Comparison of ENCODE assay signal across 11 cellular contexts in genomic region chr10:119291223-119291900, GRCh38.
DNase-seq lines count a peak whose midpoint lies in the region; ATAC-seq and TF ChIP-seq lines count a peak whose summit lies in the region.
"Had no signal": no experiment of that assay in that cellular context is flagged by ENCODE, and none has a peak within 500 bp of the region (broad histone marks: within the 10 kb centered on the region; RNA-seq: fewer than 3 reads in every experiment).

No MANE protein-coding gene starts in this region.

- H3K9me3 Mint-ChIP-seq in CD8-positive, alpha-beta memory T cell, result no peaks in the 10 kb centered on the region
- H3K9me3 Mint-ChIP-seq in activated T-helper 2 cell treated with anti-CD3 and anti-CD28 coated beads, Interferon-gamma antibody, Interleukin-2, Interleukin-4, amounts not matched to agents 10 μg/mL and 5 μg/mL and 100 μg/mL, durations not matched to agents 14 hours and 24 hours and 36 hours, result peaks cover 8% of the 10 kb centered on the region
- H3K9me3 Mint-ChIP-seq in natural killer cell, result no peaks in the 10 kb centered on the region

- H3F3A ChIP-seq in SK-N-SH (replicated peaks; ENCODE audit: insufficient read depth), result no peaks in the 10 kb centered on the region

- POLR2A ChIA-PET in SK-N-SH (lab: Yijun Ruan, JAX), result no interaction called here
- POLR2A ChIA-PET in CD8-positive, alpha-beta memory T cell (lab: Charles Lee), result no interaction called here

- intact Hi-C loops in activated T-helper 2 cell treated with anti-CD3 and anti-CD28 coated beads, Interferon-gamma antibody, Interleukin-2, Interleukin-4, amounts not matched to agents 10 μg/mL and 5 μg/mL and 100 μg/mL, durations not matched to agents 14 hours and 24 hours and 36 hours (cut with micrococcal nuclease), result no loop called here
- intact Hi-C loops in natural killer cell (cut with micrococcal nuclease), result no loop called here

- no peaks in the 10 kb centered on the region for H3K79me2 ChIP-seq in SK-N-SH (ENCODE audit: insufficient read depth)

- no peak overlapping the region for H3K4me2 ChIP-seq in SK-N-SH
- H3K4me2 ChIP-seq: KMS-11 had no signal

- no peaks in the 10 kb centered on the region for H3K27me3 ChIP-seq in SK-N-SH (ENCODE audit: insufficient read depth)
- no peaks in the 10 kb centered on the region for H3K27me3 ChIP-seq in CD8-positive, alpha-beta memory T cell (ENCODE audit: insufficient read depth, low read length, poor library complexity, severe bottlenecking)

- peaks cover 5 to 30% of the 10 kb centered on the region in 2 experiments; a peak in 2 of 4 replicates for H3K4me1 ChIP-seq in SK-N-SH (ENCODE audit: control insufficient read depth in 1 of 2, insufficient read depth in 2 of 2, low read depth in 1 of 2, low read length in 1 of 2)
- H3K4me1 ChIP-seq in CD8-positive, alpha-beta memory T cell (ENCODE audit: insufficient read depth, low read length), result peaks cover 77% of the 10 kb centered on the region

- H3K4me3 Mint-ChIP-seq in CD8-positive, alpha-beta memory T cell, result peak overlapping the region in 1 of 7 donors; percentile 41
- no peak overlapping the region for H3K4me3 Mint-ChIP-seq in activated T-helper 2 cell treated with anti-CD3 and anti-CD28 coated beads, Interferon-gamma antibody, Interleukin-2, Interleukin-4, amounts not matched to agents 10 μg/mL and 5 μg/mL and 100 μg/mL, durations not matched to agents 14 hours and 24 hours and 36 hours (ENCODE audit: low read depth)
- no peak overlapping the region for H3K4me3 Mint-ChIP-seq in natural killer cell

- H3K27ac Mint-ChIP-seq in CD8-positive, alpha-beta memory T cell, result peak overlapping the region in 6 of 8 donors; percentile 5 to 89 (median 46)
- peak overlapping the region; percentile 44 for H3K27ac Mint-ChIP-seq in activated T-helper 2 cell treated with anti-CD3 and anti-CD28 coated beads, Interferon-gamma antibody, Interleukin-2, Interleukin-4, amounts not matched to agents 10 μg/mL and 5 μg/mL and 100 μg/mL, durations not matched to agents 14 hours and 24 hours and 36 hours
- peak overlapping the region; percentile 52 to 94 for H3K27ac Mint-ChIP-seq in natural killer cell

- H3K4me1 Mint-ChIP-seq in CD8-positive, alpha-beta memory T cell, result peaks cover 45 to 67% (median 58%) of the 10 kb centered on the region in 3 donors
- peaks cover 55% of the 10 kb centered on the region for H3K4me1 Mint-ChIP-seq in activated T-helper 2 cell treated with anti-CD3 and anti-CD28 coated beads, Interferon-gamma antibody, Interleukin-2, Interleukin-4, amounts not matched to agents 10 μg/mL and 5 μg/mL and 100 μg/mL, durations not matched to agents 14 hours and 24 hours and 36 hours (ENCODE audit: low read depth)
- peaks cover 44 to 59% of the 10 kb centered on the region in 2 donors for H3K4me1 Mint-ChIP-seq in natural killer cell

- no peaks in the 10 kb centered on the region for H3K9me3 ChIP-seq in SK-N-SH
- no peaks in the 10 kb centered on the region for H3K9me3 ChIP-seq in CD8-positive, alpha-beta memory T cell (ENCODE audit: low read length)

- ATAC-seq in SK-N-SH treated with all-trans-retinoic acid at 6 μM for 48 hours (peak; percentile 44), natural killer cell (no peak), GM21360 (IDR thresholded peaks at IDR 0.05; ENCODE audit: unreplicated experiment) (no peak)

- H3K36me3 ChIP-seq in SK-N-SH (replicated peaks in 1 of 2; ENCODE audit: control insufficient read depth in 1 of 2, insufficient read depth in 2 of 2, low read length in 1 of 2), result no peaks in the 10 kb centered on the region
- H3K36me3 ChIP-seq in CD8-positive, alpha-beta memory T cell (ENCODE audit: insufficient read depth, low read length), result no peaks in the 10 kb centered on the region

- WGBS in SK-N-SH (ENCODE audit: low lambda C conversion rate), result 70% methylated on average over 6 of the region's 6 CpGs

- no peak overlapping the region for H2AFZ ChIP-seq in SK-N-SH (ENCODE audit: low read depth)

- CTCF ChIA-PET in SK-N-SH (lab: Yijun Ruan, JAX), result interaction anchor here (1.4 kb wide), 1 partner anchor 82 kb away, joined by 3 read pairs; no protein-coding TSS in a partner anchor
- CTCF ChIA-PET in CD8-positive, alpha-beta memory T cell (lab: Charles Lee), result no interaction called here

- H3K9ac ChIP-seq in SK-N-SH, result no peak overlapping the region
- H3K9ac ChIP-seq: KMS-11 had no signal

- TF ChIP-seq EP300 in SK-N-SH (IDR thresholded peaks at IDR 0.05; ENCODE audit: borderline replicate concordance in 1 of 2, low read depth in 1 of 2, low read length in 1 of 2), result no peak

- H4K20me1 ChIP-seq in SK-N-SH (ENCODE audit: insufficient read depth), result no peaks in the 10 kb centered on the region

- H3K27me3 Mint-ChIP-seq in CD8-positive, alpha-beta memory T cell, result no peaks in the 10 kb centered on the region
- no peaks in the 10 kb centered on the region for H3K27me3 Mint-ChIP-seq in activated T-helper 2 cell treated with anti-CD3 and anti-CD28 coated beads, Interferon-gamma antibody, Interleukin-2, Interleukin-4, amounts not matched to agents 10 μg/mL and 5 μg/mL and 100 μg/mL, durations not matched to agents 14 hours and 24 hours and 36 hours (ENCODE audit: low read depth)
- peaks cover 0 to 4% of the 10 kb centered on the region in 2 donors for H3K27me3 Mint-ChIP-seq in natural killer cell (ENCODE audit: low read depth in 2 of 2)

- no peaks in the 10 kb centered on the region for H3K9me2 ChIP-seq in SK-N-SH

- peaks cover 2 to 8% (median 3%) of the 10 kb centered on the region in 3 donors for H3K36me3 Mint-ChIP-seq in CD8-positive, alpha-beta memory T cell
- peaks cover 14% of the 10 kb centered on the region for H3K36me3 Mint-ChIP-seq in activated T-helper 2 cell treated with anti-CD3 and anti-CD28 coated beads, Interferon-gamma antibody, Interleukin-2, Interleukin-4, amounts not matched to agents 10 μg/mL and 5 μg/mL and 100 μg/mL, durations not matched to agents 14 hours and 24 hours and 36 hours (ENCODE audit: low read depth)
- H3K36me3 Mint-ChIP-seq in natural killer cell, result no peaks in the 10 kb centered on the region

- DNase-seq in SK-N-SH (no peak), natural killer cell (no peak), CD1c-positive myeloid dendritic cell (ENCODE audit: extremely low spot score) (no peak), erythroblast (lab: John Stamatoyannopoulos, UW) (no peak)
- DNase-seq in CD8-positive, alpha-beta memory T cell, result no peak
- DNase-seq in activated T-helper 2 cell treated with anti-CD3 and anti-CD28 coated beads, Interferon-gamma antibody, Interleukin-2, Interleukin-4, amounts not matched to agents 10 μg/mL and 5 μg/mL and 100 μg/mL, durations not matched to agents 14 hours and 24 hours and 36 hours (ENCODE audit: low spot score), result no peak
- DNase-seq: central memory CD4-positive, alpha-beta T cell had no signal

- no peak for TF ChIP-seq CTCF in SK-N-SH (IDR thresholded peaks at IDR 0.05)
- no peak for TF ChIP-seq CTCF in natural killer cell (IDR thresholded peaks at IDR 0.05)

- H3K4me3 ChIP-seq in SK-N-SH (ENCODE audit: low read depth in 2 of 2, low read length in 1 of 2), result no peak overlapping the region
- H3K4me3 ChIP-seq in CD8-positive, alpha-beta memory T cell (ENCODE audit: low read length), result no peak overlapping the region

- no peak for TF ChIP-seq POLR2A in erythroblast (IDR thresholded peaks at IDR 0.05; ENCODE audit: low read length)

- no peak for TF ChIP-seq RAD21 in SK-N-SH (IDR thresholded peaks at IDR 0.05; ENCODE audit: low read length)

- no peak overlapping the region for H3K27ac ChIP-seq in SK-N-SH (ENCODE audit: low read depth in 2 of 2, low read length in 1 of 2)
- no peak overlapping the region for H3K27ac ChIP-seq in CD8-positive, alpha-beta memory T cell (ENCODE audit: low read depth, low read length)
- H3K27ac ChIP-seq: HL-60, KMS-11 had no signal

TF ChIP-seq in SK-N-SH treated with all-trans-retinoic acid at 6 μM for 48 hours, 23 proteins besides CTCF, POLR2A, EP300 and RAD21:
- no peak for TF ChIP-seq ZNF8 (CRISPR knock-in tag; IDR thresholded peaks at IDR 0.05)
- TF ChIP-seq GLIS3 (CRISPR knock-in tag; IDR thresholded peaks at IDR 0.05), result no peak

TF ChIP-seq in SK-N-SH, 30 proteins besides CTCF, POLR2A, EP300 and RAD21 (continues in another document):
- TF ChIP-seq, protein P1, sequence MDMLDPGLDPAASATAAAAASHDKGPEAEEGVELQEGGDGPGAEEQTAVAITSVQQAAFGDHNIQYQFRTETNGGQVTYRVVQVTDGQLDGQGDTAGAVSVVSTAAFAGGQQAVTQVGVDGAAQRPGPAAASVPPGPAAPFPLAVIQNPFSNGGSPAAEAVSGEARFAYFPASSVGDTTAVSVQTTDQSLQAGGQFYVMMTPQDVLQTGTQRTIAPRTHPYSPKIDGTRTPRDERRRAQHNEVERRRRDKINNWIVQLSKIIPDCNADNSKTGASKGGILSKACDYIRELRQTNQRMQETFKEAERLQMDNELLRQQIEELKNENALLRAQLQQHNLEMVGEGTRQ (IDR thresholded peaks at IDR 0.05; ENCODE audit: borderline replicate concordance, low read depth, low read length), result no peak
- TF ChIP-seq USF1 (IDR thresholded peaks at IDR 0.05; ENCODE audit: borderline replicate concordance, low read depth) (no peak), NRF1 (IDR thresholded peaks at IDR 0.05; ENCODE audit: low read depth, low read length) (no peak), RCOR1 (IDR thresholded peaks at IDR 0.05; ENCODE audit: low read length) (no peak), YY1 (IDR thresholded peaks at IDR 0.05; ENCODE audit: low read depth) (no peak), JUND (IDR thresholded peaks at IDR 0.05) (no peak), MXI1 (IDR thresholded peaks at IDR 0.05; ENCODE audit: low read depth, low read length) (no peak), NFIC (IDR thresholded peaks at IDR 0.05; ENCODE audit: borderline replicate concordance) (no peak), RXRA (IDR thresholded peaks at IDR 0.05; ENCODE audit: borderline replicate concordance, low read depth) (no peak), TEAD4 (IDR thresholded peaks at IDR 0.05; ENCODE audit: borderline replicate concordance, insufficient read depth) (no peak), POLR2AphosphoS5 (IDR thresholded peaks at IDR 0.05; ENCODE audit: low read depth, low read length) (no peak), ELF1 (IDR thresholded peaks at IDR 0.05) (no peak), FOSL2 (IDR thresholded peaks at IDR 0.05; ENCODE audit: borderline replicate concordance, low read depth) (no peak)
